In genomic region chr7:101163281-101164070, GRCh38 we compare ENCODE assay signal across 8 cellular contexts. TPM values are rescaled to one million over a fixed set of nuclear protein-coding genes. Genes with fewer than 3 reads are reported as not detected.
DNase-seq lines count a peak whose midpoint lies in the region; ATAC-seq, FAIRE-seq and TF ChIP-seq lines count a peak whose summit lies in the region.

No MANE protein-coding gene starts in this region.

- TF ChIP-seq RAD21 in A549 (conservative IDR thresholded peaks at IDR 0.05 in 1 of 2, IDR thresholded peaks at IDR 0.05 in 1 of 2), result no peak

- intact Hi-C loops in left lung (cut with DNase I), result no loop called here
- intact Hi-C loops in vagina (cut with DNase I), result no loop called here

- no peak for TF ChIP-seq CTCF in A549 (IDR thresholded peaks at IDR 0.05)
- TF ChIP-seq CTCF in astrocyte (IDR thresholded peaks at IDR 0.05; ENCODE audit: insufficient read depth, low read depth, low read length), result no peak
- no peak for TF ChIP-seq CTCF in left lung (IDR thresholded peaks at IDR 0.05)
- TF ChIP-seq CTCF in vagina (IDR thresholded peaks at IDR 0.05), result no peak

- H3K4me1 Mint-ChIP-seq in astrocyte (ENCODE audit: low read depth, unreplicated experiment), result peaks cover 41% of the 10 kb centered on the region

- TF ChIP-seq EP300 in A549 (IDR thresholded peaks at IDR 0.05), result no peak

- H3K79me2 ChIP-seq in astrocyte (ENCODE audit: insufficient read depth, low read length), result no peaks in the 10 kb centered on the region

- peak in 1 of 2 experiments; percentile 67 for DNase-seq in A549 (ENCODE audit: low read depth in 1 of 2, low spot score in 1 of 2)
- peak; percentile 35 for DNase-seq in ELR (ENCODE audit: low read depth)
- DNase-seq in NCI-H510A (lab: John Stamatoyannopoulos, UW), result peak; percentile 65
- no peak for DNase-seq in astrocyte (ENCODE audit: low read depth)
- DNase-seq in left lung, result peak in 1 of 2 donors; percentile 84
- DNase-seq in vagina (ENCODE audit: extremely low spot score in 2 of 2), result no peak
- no peak for DNase-seq in GM19240 (ENCODE audit: insufficient read length, low spot score)

- ATAC-seq in A549 (peak; percentile 14 to 27; a peak in 5 of 6 replicates), left lung (no peak), HG03097 (IDR thresholded peaks at IDR 0.05; ENCODE audit: low FRiP score, unreplicated experiment) (no peak)

- no peaks in the 10 kb centered on the region for H3K9me3 Mint-ChIP-seq in astrocyte (ENCODE audit: unreplicated experiment)

- no peak overlapping the region for H2AFZ ChIP-seq in astrocyte (ENCODE audit: low read depth, low read length)

- H3K36me3 Mint-ChIP-seq in astrocyte (ENCODE audit: low read depth, unreplicated experiment), result peaks cover 4% of the 10 kb centered on the region

- peak overlapping the region; percentile 81 for H3K4me3 Mint-ChIP-seq in astrocyte (ENCODE audit: unreplicated experiment)

- WGBS in A549 (ENCODE audit: missing lambda C conversion rate), result 1% methylated on average over 30 of the region's 92 CpGs

- peaks cover 4% of the 10 kb centered on the region for H3K36me3 ChIP-seq in astrocyte (ENCODE audit: insufficient read depth, low read length)
- peaks cover 0 to 27% of the 10 kb centered on the region in 2 donors for H3K36me3 ChIP-seq in left lung
- H3K36me3 ChIP-seq in vagina, result peaks cover 0 to 22% of the 10 kb centered on the region in 2 donors

- H3K9me3 ChIP-seq in A549 (no peaks in the 10 kb centered on the region), astrocyte (ENCODE audit: insufficient read depth, low read depth, low read length) (no peaks in the 10 kb centered on the region), left lung (no peaks in the 10 kb centered on the region), vagina (no peaks in the 10 kb centered on the region)

- peaks cover 16% of the 10 kb centered on the region for H3K27me3 ChIP-seq in astrocyte (ENCODE audit: insufficient read depth, low read length)
- peaks cover 57 to 78% of the 10 kb centered on the region in 2 donors for H3K27me3 ChIP-seq in left lung
- peaks cover 3% of the 10 kb centered on the region for H3K27me3 ChIP-seq in vagina

- no peak for FAIRE-seq in A549 (lab: Jason Lieb, UNC)
- no peak for FAIRE-seq in astrocyte (lab: Jason Lieb, UNC)

- H3K4me1 ChIP-seq in A549 (peaks cover 83% of the 10 kb centered on the region), astrocyte (ENCODE audit: insufficient read depth, low read length) (peaks cover 54% of the 10 kb centered on the region), left lung (peaks cover 14 to 43% of the 10 kb centered on the region in 2 donors), vagina (peaks cover 40% of the 10 kb centered on the region)

- CTCF ChIA-PET in A549 (lab: Yijun Ruan, JAX), result interaction anchor here (1.2 to 16.1 kb wide), 2 partner anchors 16 to 22 kb away, joined by 4 to 235 read pairs; no protein-coding TSS in a partner anchor

- POLR2A ChIA-PET in A549 (lab: Yijun Ruan, JAX), result interaction anchor here (0.6 to 2.4 kb wide), 4 partner anchors 10 to 19 kb away, joined by 3 to 16 read pairs (median 6); no protein-coding TSS in a partner anchor

- TF ChIP-seq POLR2A in A549 (IDR thresholded peaks at IDR 0.05; ENCODE audit: low read length) (no peak), vagina (IDR thresholded peaks at IDR 0.05) (no peak)

- no peaks in the 10 kb centered on the region for H3K27me3 Mint-ChIP-seq in astrocyte (ENCODE audit: low read depth, unreplicated experiment)

- peak overlapping the region; percentile 98 for H3K4me2 ChIP-seq in A549
- peak overlapping the region; percentile 91 for H3K4me2 ChIP-seq in astrocyte (ENCODE audit: low read length)

- H4K20me1 ChIP-seq in astrocyte (ENCODE audit: insufficient read depth, low read length), result peaks cover 51% of the 10 kb centered on the region

- peak overlapping the region; percentile 54 for H3K4me3 ChIP-seq in A549
- peak overlapping the region; percentile 39 for H3K4me3 ChIP-seq in astrocyte (ENCODE audit: insufficient read depth, low read depth, low read length)
- peak overlapping the region; percentile 15 to 33 for H3K4me3 ChIP-seq in left lung
- peak overlapping the region; percentile 25 to 47 for H3K4me3 ChIP-seq in vagina

- H3K27ac ChIP-seq in A549, result peak overlapping the region; percentile 74 to 83
- H3K27ac ChIP-seq in astrocyte (ENCODE audit: low read depth, low read length), result no peak overlapping the region
- H3K27ac ChIP-seq in left lung, result no peak overlapping the region
- H3K27ac ChIP-seq in vagina, result no peak overlapping the region

- no peak overlapping the region for H3K9ac ChIP-seq in astrocyte (ENCODE audit: low read length)

- H3K27ac Mint-ChIP-seq in astrocyte (ENCODE audit: unreplicated experiment), result peak overlapping the region; percentile 41

TF ChIP-seq in A549, 52 proteins besides CTCF, POLR2A, EP300 and RAD21 (continues in another document):
- peak in 1 of 2 experiments; percentile 62; a peak in 3 of 5 replicates for TF ChIP-seq JUN (IDR thresholded peaks at IDR 0.05)
- TF ChIP-seq SMC3 (IDR thresholded peaks at IDR 0.05), result no peak
- TF ChIP-seq ELK1 (IDR thresholded peaks at IDR 0.05; ENCODE audit: low read depth, low read length), result no peak
- 0 out of 2 replicates have a peak, but pooled peaks have one; percentile 18 for TF ChIP-seq PBX3 (IDR thresholded peaks at IDR 0.05)
- TF ChIP-seq RARB (CRISPR knock-in tag; IDR thresholded peaks at IDR 0.05), result no peak

RNA-seq across cellular contexts. Expression of gene VGF, which starts 1.9 kb away (rescaled TPM):
- polyA plus RNA-seq in A549 (2011; rRNA removed), result 0.16 and 0.21 TPM in 2 replicates
- polyA plus RNA-seq in A549 (2012; cell fraction: cytosol; rRNA removed), result 0.42 and 0.73 TPM in 2 replicates
- polyA plus RNA-seq in A549 (2012; cell fraction: nucleus; rRNA removed), result 0.97 and 1.7 TPM in 2 replicates
- polyA plus RNA-seq in A549 (2017; fragmentation: RNase III; extraction: RNeasy Plus Mini Kit Qiagen cat#74134 plus additional on column Dnase treatment), result 1.4 to 2.7 TPM (median 2.0 TPM) in 3 replicates
- polyA minus RNA-seq in A549 (2011; rRNA and poly(A)+ RNA removed), result 0.17 TPM in 1 of 2 replicates, not detected in the other
- total RNA-seq in astrocyte, result 40.5 and 51.8 TPM in 2 replicates
- total RNA-seq in left lung, result not detected
- total RNA-seq in vagina, result 1.2 TPM

RNA-seq across cellular contexts. Expression of gene AP1S1, which starts 9.2 kb away (rescaled TPM):
- polyA plus RNA-seq in A549 (2011; rRNA removed) (107 and 128 TPM in 2 replicates), A549 (2017; fragmentation: RNase III; extraction: RNeasy Plus Mini Kit Qiagen cat#74134 plus additional on column Dnase treatment) (181 to 187 TPM (median 182 TPM) in 3 replicates)
- 163 and 166 TPM in 2 replicates for polyA plus RNA-seq in A549 (2012; cell fraction: cytosol; rRNA removed)
- polyA plus RNA-seq in A549 (2012; cell fraction: nucleus; rRNA removed), result 79.8 and 104 TPM in 2 replicates
- polyA minus RNA-seq in A549 (2011; rRNA and poly(A)+ RNA removed), result 48.5 and 54.1 TPM in 2 replicates
- total RNA-seq in astrocyte (172 and 181 TPM in 2 replicates), left lung (10 to 100 TPM; 39.4 to 48.7 TPM), vagina (42.5 TPM)

RNA-seq across cellular contexts. Expression of gene NAT16, which starts 16.6 kb away (rescaled TPM):
- polyA plus RNA-seq in A549 (2011; rRNA removed) (0.03 and 0.05 TPM in 2 replicates), A549 (2017; fragmentation: RNase III; extraction: RNeasy Plus Mini Kit Qiagen cat#74134 plus additional on column Dnase treatment) (0.07 to 0.12 TPM in 2 of 3 replicates, not detected in the other)
- 0.03 and 0.04 TPM in 2 replicates for polyA plus RNA-seq in A549 (2012; cell fraction: cytosol; rRNA removed)
- polyA plus RNA-seq in A549 (2012; cell fraction: nucleus; rRNA removed), result 0.09 and 0.18 TPM in 2 replicates
- polyA minus RNA-seq in A549 (2011; rRNA and poly(A)+ RNA removed), result not detected in 2 replicates
- total RNA-seq in astrocyte (0.16 TPM in 1 of 2 replicates, not detected in the other), left lung (not detected), vagina (not detected)

RNA-seq across cellular contexts. Expression of gene SERPINE1, which starts 36.6 kb away (rescaled TPM):
- 300 and 355 TPM in 2 replicates for polyA plus RNA-seq in A549 (2011; rRNA removed)
- 315 and 419 TPM in 2 replicates for polyA plus RNA-seq in A549 (2012; cell fraction: cytosol; rRNA removed)
- polyA plus RNA-seq in A549 (2012; cell fraction: nucleus; rRNA removed), result 684 and 700 TPM in 2 replicates
- 286 to 399 TPM (median 346 TPM) in 3 replicates for polyA plus RNA-seq in A549 (2017; fragmentation: RNase III; extraction: RNeasy Plus Mini Kit Qiagen cat#74134 plus additional on column Dnase treatment)
- polyA minus RNA-seq in A549 (2011; rRNA and poly(A)+ RNA removed), result 377 and 382 TPM in 2 replicates
- 1,303 and 1,496 TPM in 2 replicates for total RNA-seq in astrocyte
- total RNA-seq in left lung, result 10 to 100 TPM; 59.4 to 80.5 TPM
- total RNA-seq in vagina, result 14.7 TPM

RNA-seq across cellular contexts. Expression of gene MOGAT3, which starts 37.4 kb away (rescaled TPM):
- polyA plus RNA-seq in A549 (2011; rRNA removed) (0.11 and 0.14 TPM in 2 replicates), A549 (2017; fragmentation: RNase III; extraction: RNeasy Plus Mini Kit Qiagen cat#74134 plus additional on column Dnase treatment) (0.09 TPM in 1 of 3 replicates, not detected in the others)
- polyA plus RNA-seq in A549 (2012; cell fraction: cytosol; rRNA removed), result 0.05 TPM in 1 of 2 replicates, not detected in the other
- polyA plus RNA-seq in A549 (2012; cell fraction: nucleus; rRNA removed), result 0.02 and 0.10 TPM in 2 replicates
- 0.44 TPM in 1 of 2 replicates, not detected in the other for polyA minus RNA-seq in A549 (2011; rRNA and poly(A)+ RNA removed)
- total RNA-seq in astrocyte (not detected in 2 replicates), left lung (not detected), vagina (not detected)

Comparison
In these comparisons a context has a peak if more than half of its experiments do, and no peak if none do; other contexts are left out.
1. ATAC-seq: peak in A549 (2 of 2); none in left lung (single experiment) and HG03097 (single experiment).
2. DNase-seq: peak in ELR (single experiment) and NCI-H510A (single experiment); none in astrocyte (single experiment), vagina (0 of 2) and GM19240 (single experiment).
3. H3K27ac ChIP-seq: peak in A549 (2 of 2); none in astrocyte (single experiment), left lung (0 of 2) and vagina (single experiment).
4. RNA of gene VGF, which starts 1.9 kb away (total RNA-seq): 40.5 to 51.8 TPM in astrocyte; 1.2 TPM in vagina (single experiment) and not detected in left lung; every median in the first group is over 10 times any median in the second.
5. Peak in every context shown above with its lines, with median percentiles within 50 percentile points of each other: H3K4me3 ChIP-seq.